In genomic region chr1:39272027-39272790, GRCh38 we compare ENCODE assay signal across 9 cellular contexts.
A peak's percentile ranks its signal among the peaks of the same experiment; 100 is the strongest.
DNase-seq lines count a peak whose midpoint lies in the region; ATAC-seq, FAIRE-seq and TF ChIP-seq lines count a peak whose summit lies in the region.
"Had no signal": no experiment of that assay in that cellular context is flagged by ENCODE, and none has a peak within 500 bp of the region (broad histone marks: within the 10 kb centered on the region; RNA-seq: fewer than 3 reads in every experiment).

No MANE protein-coding gene starts in this region.

- WGBS in esophagus, 2 donors: 18 to 20% methylated on average over 3 of the region's 3 CpGs

- H3K27me3 ChIP-seq in esophagus (ENCODE audit: control insufficient read depth in 1 of 2, insufficient read depth in 2 of 2, low read length in 2 of 2): no peaks in the 10 kb centered on the region
- H3K27me3 ChIP-seq in gastrocnemius medialis: no peaks in the 10 kb centered on the region

- intact Hi-C loops in gastrocnemius medialis (cut with DNase I; ENCODE audit: low total_unique reads): no loop called here

- H3K4me3 ChIP-seq in esophagus (ENCODE audit: low read depth in 1 of 2, low read length in 2 of 2) (no peak overlapping the region), gastrocnemius medialis (no peak overlapping the region)

- H3K27ac ChIP-seq in esophagus (ENCODE audit: low read depth in 2 of 2, low read length in 1 of 2) (peak overlapping the region; percentile 46 to 57), gastrocnemius medialis (peak overlapping the region; percentile 42 to 58 (median 48))

- H3K9me3 ChIP-seq in esophagus (ENCODE audit: control insufficient read depth in 2 of 2, insufficient read depth in 1 of 2, low read depth in 1 of 2, low read length in 1 of 2) (no peaks in the 10 kb centered on the region), gastrocnemius medialis (no peaks in the 10 kb centered on the region)

- ATAC-seq in HG02623 (IDR thresholded peaks at IDR 0.05; ENCODE audit: unreplicated experiment) (peak; percentile 49), gastrocnemius medialis (no peak), GM19351 (IDR thresholded peaks at IDR 0.05; ENCODE audit: unreplicated experiment) (no peak)

- H3K36me3 ChIP-seq in esophagus (ENCODE audit: control insufficient read depth in 2 of 2, insufficient read depth in 2 of 2, low read length in 1 of 2) (no peaks in the 10 kb centered on the region), gastrocnemius medialis (no peaks in the 10 kb centered on the region)

- FAIRE-seq in D721Med (lab: Jason Lieb, UNC): no peak
- FAIRE-seq: A204.1 had no signal

- in situ Hi-C loops in gastrocnemius medialis (cut with MboI; ENCODE audit: low sequenced_read_pairs in 4 of 4): no loop called here

- DNase-seq in NCI-H187 treated with DMSO at 0.1 percent for 48 hours (lab: John Stamatoyannopoulos, UW) (peak; percentile 18), NCI-H187 (lab: John Stamatoyannopoulos, UW) (no peak), NCI-H82 treated with DMSO at 0.1 percent for 48 hours (lab: John Stamatoyannopoulos, UW; ENCODE audit: unreplicated experiment) (peak; percentile 50), gastrocnemius medialis (no peak), D721Med (ENCODE audit: insufficient read length, low spot score) (no peak)

- no peak for TF ChIP-seq POLR2A in gastrocnemius medialis (IDR thresholded peaks at IDR 0.05)

- no peak for TF ChIP-seq CTCF in gastrocnemius medialis (IDR thresholded peaks at IDR 0.05 in 4 of 5, conservative IDR thresholded peaks at IDR 0.05 in 1 of 5)
- TF ChIP-seq CTCF in D721Med (IDR thresholded peaks at IDR 0.05; ENCODE audit: insufficient read depth, missing control alignments): no peak

- peaks cover 0 to 6% of the 10 kb centered on the region in 2 donors for H3K4me1 ChIP-seq in esophagus (ENCODE audit: control insufficient read depth in 2 of 2, insufficient read depth in 2 of 2, low read length in 1 of 2)
- peaks cover 53% of the 10 kb centered on the region in 2 donors for H3K4me1 ChIP-seq in gastrocnemius medialis

Comparison
In these comparisons a context has a peak if more than half of its experiments do, and no peak if none do; other contexts are left out.
1. DNase-seq: peak in NCI-H187 treated with DMSO at 0.1 percent for 48 hours (single experiment) and NCI-H82 treated with DMSO at 0.1 percent for 48 hours (single experiment); none in NCI-H187 (0 of 2), gastrocnemius medialis (0 of 2) and D721Med (single experiment).